23 cellular contexts compared by ENCODE assay signal in genomic region chr12:42652048-42652447, GRCh38.
DNase-seq lines count a peak whose midpoint lies in the region; ATAC-seq and TF ChIP-seq lines count a peak whose summit lies in the region.
"Had no signal": no experiment of that assay in that cellular context is flagged by ENCODE, and none has a peak within 500 bp of the region (broad histone marks: within the 10 kb centered on the region; RNA-seq: fewer than 3 reads in every experiment).

No MANE protein-coding gene starts in this region.

- H3K4me3 ChIP-seq in HEK293 (ENCODE audit: low read depth, low read length) = no peak overlapping the region
- H3K4me3 ChIP-seq in fibroblast of villous mesenchyme (ENCODE audit: low read depth, low read length) = no peak overlapping the region
- H3K4me3 ChIP-seq: ascending aorta, HAP-1, skin epidermis had no signal

- ATAC-seq in GM19455 (IDR thresholded peaks at IDR 0.05; ENCODE audit: unreplicated experiment) (no peak), HG03457 (IDR thresholded peaks at IDR 0.05; ENCODE audit: unreplicated experiment) (no peak), HG02642 (IDR thresholded peaks at IDR 0.05; ENCODE audit: poor library complexity, unreplicated experiment) (no peak)
- ATAC-seq: activated CD8-positive, alpha-beta memory T cell treated with anti-CD3 and anti-CD28 coated beads, Interleukin-2, amount 10 ng/mL, durations not matched to agents 7 days and 5 days; activated naive CD4-positive, alpha-beta T cell treated with anti-CD3 and anti-CD28 coated beads, Interleukin-2, amount 50 U/mL, for 72 hours; stimulated activated effector memory CD8-positive, alpha-beta T cell treated with anti-CD3 and anti-CD28 coated beads, Interleukin-12 subunit alpha, Interleukin-12 subunit beta, amount 100 ng/mL, for 72 hours had no signal

- POLR2A ChIA-PET in HEK293 (lab: Yijun Ruan, JAX) = no interaction called here

- no peaks in the 10 kb centered on the region for H3K4me1 ChIP-seq in HEK293 (ENCODE audit: control insufficient read depth, insufficient read depth, low read length)
- H3K4me1 ChIP-seq: ascending aorta had no signal

- H3K9me3 ChIP-seq in HEK293 (ENCODE audit: control insufficient read depth, insufficient read depth, low read depth, low read length) = no peaks in the 10 kb centered on the region
- H3K9me3 ChIP-seq: ascending aorta, HAP-1 had no signal

- CTCF ChIA-PET in HEK293 (lab: Yijun Ruan, JAX) = interaction anchor here (0.5 kb wide), 1 partner anchor 15 kb away, joined by 4 read pairs; no protein-coding TSS in a partner anchor

- H3K36me3 ChIP-seq in HEK293 (ENCODE audit: control insufficient read depth in 2 of 2, insufficient read depth in 1 of 2, low read length in 2 of 2) = no peaks in the 10 kb centered on the region
- H3K36me3 ChIP-seq: ascending aorta, HAP-1 had no signal

- peak; percentile 40; the same call in 1 of the 2 replicates for TF ChIP-seq CTCF in HEK293 (tag by site-specific recombination; IDR thresholded peaks at IDR 0.05)
- no peak for TF ChIP-seq CTCF in fibroblast of villous mesenchyme (IDR thresholded peaks at IDR 0.05; ENCODE audit: insufficient read depth, low read depth, low read length)

- DNase-seq in DMS53 (lab: John Stamatoyannopoulos, UW) (peak; percentile 72), RPMI7951 (ENCODE audit: low read depth) (peak; percentile 34), fibroblast of villous mesenchyme (ENCODE audit: low read depth) (peak; percentile 36), T-helper 9 cell (no peak)
- DNase-seq: activated CD4-positive, alpha-beta T cell treated with anti-CD3 and anti-CD28 coated beads for 4 hours; activated CD8-positive, alpha-beta memory T cell treated with anti-CD3 and anti-CD28 coated beads, Interleukin-2, amount 10 ng/mL, durations not matched to agents 7 days and 5 days; C1 segment of cervical spinal cord; Calu3; erythroblast; hypothalamus; NCI-H1092 treated with DMSO at 0.1 percent for 48 hours; NCI-H524; SHP77 treated with DMSO at 0.1 percent for 48 hours; stimulated activated CD4-positive, alpha-beta T cell treated with anti-CD3 and anti-CD28 coated beads, Interleukin-1b, Interleukin-23, amount 100 ng/mL, for 48 hours had no signal

- H3K27ac ChIP-seq in HEK293 (ENCODE audit: extremely low read depth, low read depth, low read length) = no peak overlapping the region
- H3K27ac ChIP-seq: ascending aorta, skin epidermis had no signal

TF ChIP-seq in HEK293, 187 proteins besides CTCF, POLR2A, EP300 and RAD21:
- TF ChIP-seq SCRT2 (tag by site-specific recombination; IDR thresholded peaks at IDR 0.05) (no peak), ZNF654 (tag by site-specific recombination; IDR thresholded peaks at IDR 0.05; ENCODE audit: low read depth) (no peak), ZNF629 (tag by site-specific recombination; IDR thresholded peaks at IDR 0.05) (no peak), WT1 (tag by site-specific recombination; IDR thresholded peaks at IDR 0.05) (no peak), TRIM28 (IDR thresholded peaks at IDR 0.05; ENCODE audit: borderline replicate concordance, low read length) (no peak), ZNF341 (tag by site-specific recombination; IDR thresholded peaks at IDR 0.05; ENCODE audit: low read depth) (no peak), ZNF140 (tag by site-specific recombination; IDR thresholded peaks at IDR 0.05) (no peak), ZBTB1 (tag by site-specific recombination; IDR thresholded peaks at IDR 0.05) (no peak), ZBTB8A (tag by site-specific recombination; IDR thresholded peaks at IDR 0.05) (no peak), ZNF449 (tag by site-specific recombination; IDR thresholded peaks at IDR 0.05) (no peak), YY1 (tag by site-specific recombination; IDR thresholded peaks at IDR 0.05) (no peak), ZNF248 (tag by site-specific recombination; IDR thresholded peaks at IDR 0.05) (no peak), ZNF146 (tag by site-specific recombination; IDR thresholded peaks at IDR 0.05) (no peak), ZNF354C (tag by site-specific recombination; IDR thresholded peaks at IDR 0.05; ENCODE audit: borderline replicate concordance, low read depth) (no peak), MZF1 (tag by site-specific recombination; IDR thresholded peaks at IDR 0.05; ENCODE audit: borderline replicate concordance) (no peak), PRDM10 (tag by site-specific recombination; IDR thresholded peaks at IDR 0.05) (no peak), ZFP3 (tag by site-specific recombination; IDR thresholded peaks at IDR 0.05; ENCODE audit: low read depth) (no peak), ZNF138 (tag by site-specific recombination; IDR thresholded peaks at IDR 0.05; ENCODE audit: borderline replicate concordance) (no peak)
- TF ChIP-seq, protein P1, sequence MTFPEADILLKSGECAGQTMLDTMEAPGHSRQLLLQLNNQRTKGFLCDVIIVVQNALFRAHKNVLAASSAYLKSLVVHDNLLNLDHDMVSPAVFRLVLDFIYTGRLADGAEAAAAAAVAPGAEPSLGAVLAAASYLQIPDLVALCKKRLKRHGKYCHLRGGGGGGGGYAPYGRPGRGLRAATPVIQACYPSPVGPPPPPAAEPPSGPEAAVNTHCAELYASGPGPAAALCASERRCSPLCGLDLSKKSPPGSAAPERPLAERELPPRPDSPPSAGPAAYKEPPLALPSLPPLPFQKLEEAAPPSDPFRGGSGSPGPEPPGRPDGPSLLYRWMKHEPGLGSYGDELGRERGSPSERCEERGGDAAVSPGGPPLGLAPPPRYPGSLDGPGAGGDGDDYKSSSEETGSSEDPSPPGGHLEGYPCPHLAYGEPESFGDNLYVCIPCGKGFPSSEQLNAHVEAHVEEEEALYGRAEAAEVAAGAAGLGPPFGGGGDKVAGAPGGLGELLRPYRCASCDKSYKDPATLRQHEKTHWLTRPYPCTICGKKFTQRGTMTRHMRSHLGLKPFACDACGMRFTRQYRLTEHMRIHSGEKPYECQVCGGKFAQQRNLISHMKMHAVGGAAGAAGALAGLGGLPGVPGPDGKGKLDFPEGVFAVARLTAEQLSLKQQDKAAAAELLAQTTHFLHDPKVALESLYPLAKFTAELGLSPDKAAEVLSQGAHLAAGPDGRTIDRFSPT (tag by site-specific recombination; IDR thresholded peaks at IDR 0.05) = no peak
